Comparison of ENCODE assay signal across 1 cellular context in genomic region chr17:75759978-75760640, GRCh38. TPM values are rescaled to one million over a fixed set of nuclear protein-coding genes. Genes with fewer than 3 reads are reported as not detected.
"Had no signal": no experiment of that assay in that cellular context is flagged by ENCODE, and none has a peak within 500 bp of the region (broad histone marks: within the 10 kb centered on the region; RNA-seq: fewer than 3 reads in every experiment).

No MANE protein-coding gene starts in this region.

RNA-seq across cellular contexts. Expression of gene ITGB4, which starts 38.9 kb away (rescaled TPM):
- total RNA-seq: SJSA1 had no signal
